Comparison of ENCODE assay signal across 31 cellular contexts in genomic region chr16:19722981-19723380, GRCh38. TPM values are rescaled to one million over a fixed set of nuclear protein-coding genes. Genes with fewer than 3 reads are reported as not detected.
"Had no signal": no experiment of that assay in that cellular context is flagged by ENCODE, and none has a peak within 500 bp of the region (broad histone marks: within the 10 kb centered on the region; RNA-seq: fewer than 3 reads in every experiment).

No MANE protein-coding gene starts in this region.

- H3K36me3 ChIP-seq: ascending aorta, cardiac muscle cell, colonic mucosa, lower lobe of right lung, pancreas, prostate gland, thoracic aorta had no signal

- H3K9me3 Mint-ChIP-seq: activated naive CD4-positive, alpha-beta T cell treated with anti-CD3 and anti-CD28 coated beads, Interleukin-2, amount 10 ng/mL, durations not matched to agents 7 days and 5 days; activated naive CD8-positive, alpha-beta T cell treated with anti-CD3 and anti-CD28 coated beads, Interleukin-2, amount 10 ng/mL, durations not matched to agents 7 days and 5 days; nephron; stimulated activated effector memory CD8-positive, alpha-beta T cell treated with anti-CD3 and anti-CD28 coated beads, Interleukin-12 subunit alpha, Interleukin-12 subunit beta, amount 100 ng/mL, for 72 hours; stimulated activated naive CD8-positive, alpha-beta T cell treated with anti-CD3 and anti-CD28 coated beads, Interleukin-15, Interleukin-2, amounts not matched to agents 100 ng/mL and 50 ng/mL, for 24 hours had no signal

- H3K27me3 Mint-ChIP-seq: activated naive CD4-positive, alpha-beta T cell treated with anti-CD3 and anti-CD28 coated beads, Interleukin-2, amount 10 ng/mL, durations not matched to agents 7 days and 5 days; activated naive CD8-positive, alpha-beta T cell treated with anti-CD3 and anti-CD28 coated beads, Interleukin-2, amount 10 ng/mL, durations not matched to agents 7 days and 5 days; stimulated activated naive CD8-positive, alpha-beta T cell treated with anti-CD3 and anti-CD28 coated beads, Interleukin-15, Interleukin-2, amounts not matched to agents 100 ng/mL and 50 ng/mL, for 24 hours had no signal

- H3K27ac Mint-ChIP-seq: activated naive CD4-positive, alpha-beta T cell treated with anti-CD3 and anti-CD28 coated beads, Interleukin-2, amount 10 ng/mL, durations not matched to agents 7 days and 5 days; activated naive CD8-positive, alpha-beta T cell treated with anti-CD3 and anti-CD28 coated beads, Interleukin-2, amount 10 ng/mL, durations not matched to agents 7 days and 5 days; stimulated activated effector memory CD8-positive, alpha-beta T cell treated with anti-CD3 and anti-CD28 coated beads, Interleukin-12 subunit alpha, Interleukin-12 subunit beta, amount 100 ng/mL, for 72 hours; stimulated activated naive CD8-positive, alpha-beta T cell treated with anti-CD3 and anti-CD28 coated beads, Interleukin-15, Interleukin-2, amounts not matched to agents 100 ng/mL and 50 ng/mL, for 24 hours had no signal

- H3K4me1 Mint-ChIP-seq: stimulated activated effector memory CD8-positive, alpha-beta T cell treated with anti-CD3 and anti-CD28 coated beads, Interleukin-12 subunit alpha, Interleukin-12 subunit beta, amount 100 ng/mL, for 72 hours had no signal

- H3K9me3 ChIP-seq: ascending aorta, colonic mucosa, heart right ventricle, lower lobe of right lung, mucosa of descending colon, pancreas, prostate gland, thoracic aorta had no signal

- H3K27me3 ChIP-seq: ascending aorta, cardiac muscle cell, colonic mucosa, heart right ventricle, pancreas had no signal

- H3K36me3 Mint-ChIP-seq: activated naive CD4-positive, alpha-beta T cell treated with anti-CD3 and anti-CD28 coated beads, Interleukin-2, amount 10 ng/mL, durations not matched to agents 7 days and 5 days; brain had no signal

- ATAC-seq: activated CD4-positive, CD25-positive, alpha-beta regulatory T cell treated with anti-CD3 and anti-CD28 coated beads, Interleukin-2, amount 50 U/mL, for 24 hours; heart right ventricle; left lobe of liver; lower lobe of right lung; mucosa of descending colon; pancreas; sciatic nerve; stimulated activated effector memory CD8-positive, alpha-beta T cell treated with anti-CD3 and anti-CD28 coated beads, Interleukin-12 subunit alpha, Interleukin-12 subunit beta, amount 100 ng/mL, for 72 hours had no signal

- DNase-seq: activated CD4-positive, alpha-beta T cell treated with anti-CD3 and anti-CD28 coated beads for 48 hours; activated CD4-positive, alpha-beta T cell treated with anti-CD3 and anti-CD28 coated beads, Interleukin-2, amount 50 U/mL, for 48 hours; activated CD8-positive, alpha-beta memory T cell treated with anti-CD3 and anti-CD28 coated beads for 24 hours; activated effector memory CD4-positive, alpha-beta T cell treated with anti-CD3 and anti-CD28 coated beads, Interleukin-2, amount 50 U/mL, for 16 hours; activated naive CD4-positive, alpha-beta T cell treated with anti-CD3 and anti-CD28 coated beads, Interleukin-2, amount 10 ng/mL, durations not matched to agents 7 days and 5 days; activated naive CD8-positive, alpha-beta T cell treated with anti-CD3 and anti-CD28 coated beads, Interleukin-2, amount 10 ng/mL, durations not matched to agents 7 days and 5 days; cerebellar nuclear complex; colonic mucosa; effector CD8-positive, alpha-beta T cell; foreskin fibroblast; heart right ventricle; kidney glomerular epithelial cell; lower lobe of right lung; mucosa of descending colon; pancreas; retina; stimulated activated CD4-positive, alpha-beta T cell treated with anti-CD3 and anti-CD28 coated beads, Interleukin-12 subunit alpha, Interleukin-12 subunit beta, amount 100 ng/mL, for 4 hours; stimulated activated CD4-positive, alpha-beta T cell treated with anti-CD3 and anti-CD28 coated beads, Interleukin-4, amount 100 ng/mL, for 1 hour; trophoblast cell had no signal

- H3K4me3 Mint-ChIP-seq: activated naive CD4-positive, alpha-beta T cell treated with anti-CD3 and anti-CD28 coated beads, Interleukin-2, amount 10 ng/mL, durations not matched to agents 7 days and 5 days; activated naive CD8-positive, alpha-beta T cell treated with anti-CD3 and anti-CD28 coated beads, Interleukin-2, amount 10 ng/mL, durations not matched to agents 7 days and 5 days; stimulated activated effector memory CD8-positive, alpha-beta T cell treated with anti-CD3 and anti-CD28 coated beads, Interleukin-12 subunit alpha, Interleukin-12 subunit beta, amount 100 ng/mL, for 72 hours; stimulated activated naive CD8-positive, alpha-beta T cell treated with anti-CD3 and anti-CD28 coated beads, Interleukin-15, Interleukin-2, amounts not matched to agents 100 ng/mL and 50 ng/mL, for 24 hours had no signal

- H3K4me3 ChIP-seq: ascending aorta, cardiac muscle cell, colonic mucosa, heart right ventricle, lower lobe of right lung, mucosa of descending colon, pancreas, prostate gland, skin epidermis, thoracic aorta had no signal

- H3K27ac ChIP-seq: ascending aorta, cardiac muscle cell, colonic mucosa, lower lobe of right lung, pancreas, prostate gland, skin epidermis, thoracic aorta had no signal

- H3K4me1 ChIP-seq: prostate gland had no signal

RNA-seq across cellular contexts. Expression of gene IQCK, which starts 4.9 kb away (rescaled TPM):
- total RNA-seq: ascending aorta had no signal
